ENCODE assay signal across 14 cellular contexts in the genomic region with DNA sequence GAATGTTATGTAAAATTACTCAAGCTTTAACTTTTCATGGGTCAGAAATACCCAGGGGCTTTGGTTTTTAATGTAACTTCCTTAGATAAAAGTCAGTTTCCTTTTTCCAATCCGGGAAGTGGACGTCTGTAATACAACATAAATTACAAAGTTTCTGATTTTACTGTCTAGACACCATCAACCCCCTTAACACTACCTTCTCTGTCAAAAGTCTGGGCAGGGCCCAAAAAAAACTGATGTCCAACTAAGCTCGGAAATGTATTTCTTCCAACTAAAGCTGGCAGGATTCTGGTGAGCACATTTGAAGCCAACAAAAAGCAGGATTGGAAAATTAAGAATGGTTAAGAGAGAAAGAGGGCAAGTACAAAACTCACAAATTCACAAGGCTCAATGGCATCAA. TPM values are rescaled to one million over a fixed set of nuclear protein-coding genes. Genes with fewer than 3 reads are reported as not detected.
"Had no signal": no experiment of that assay in that cellular context is flagged by ENCODE, and none has a peak within 500 bp of the region (broad histone marks: within the 10 kb centered on the region; RNA-seq: fewer than 3 reads in every experiment).

No MANE protein-coding gene starts in this region.

- H3K4me3 Mint-ChIP-seq: activated CD4-positive, alpha-beta memory T cell treated with anti-CD3 and anti-CD28 coated beads for 36 hours; activated naive CD8-positive, alpha-beta T cell; activated T-cell treated with anti-CD3 and anti-CD28 coated beads, Interleukin-2, amount 50 U/mL, for 4 hours; immature natural killer cell; natural killer cell treated with Interleukin-12 subunit alpha and Interleukin-12 subunit beta and Interleukin-15 and Interleukin-18, amount 100 ng/mL, for 72 hours; stimulated activated naive CD8-positive, alpha-beta T cell treated with anti-CD3 and anti-CD28 coated beads, Interleukin-15, Interleukin-2, amounts not matched to agents 100 ng/mL and 50 ng/mL, for 24 hours had no signal

- ATAC-seq: activated T-cell treated with anti-CD3 and anti-CD28 coated beads, Interleukin-2, amount 50 U/mL, for 4 hours; natural killer cell treated with Interleukin-12 subunit alpha and Interleukin-12 subunit beta and Interleukin-15 and Interleukin-18, amount 100 ng/mL, for 72 hours had no signal

- H3K36me3 ChIP-seq: breast epithelium had no signal

- DNase-seq: activated CD4-positive, alpha-beta memory T cell treated with anti-CD3 and anti-CD28 coated beads for 36 hours; activated CD4-positive, CD25-positive, alpha-beta regulatory T cell treated with anti-CD3 and anti-CD28 coated beads, Interleukin-2, amount 50 U/mL, for 72 hours; activated effector memory CD4-positive, alpha-beta T cell treated with anti-CD3 and anti-CD28 coated beads, Interleukin-2, amount 50 U/mL, for 16 hours; activated T-cell treated with anti-CD3 and anti-CD28 coated beads, Interleukin-2, amount 50 U/mL, for 4 hours; amygdala; effector CD4-positive, alpha-beta T cell; glutamatergic neuron; immature natural killer cell; mammary epithelial cell; stimulated activated CD4-positive, alpha-beta T cell treated with anti-CD3 and anti-CD28 coated beads, Interleukin-4, amount 100 ng/mL, for 24 hours had no signal

- H3K4me3 ChIP-seq: breast epithelium had no signal

- H3K27me3 ChIP-seq: breast epithelium had no signal

- H3K4me1 ChIP-seq: breast epithelium had no signal

- H3K27ac Mint-ChIP-seq: activated CD4-positive, alpha-beta memory T cell treated with anti-CD3 and anti-CD28 coated beads for 36 hours; activated naive CD8-positive, alpha-beta T cell; immature natural killer cell; natural killer cell treated with Interleukin-12 subunit alpha and Interleukin-12 subunit beta and Interleukin-15 and Interleukin-18, amount 100 ng/mL, for 72 hours; stimulated activated naive CD8-positive, alpha-beta T cell treated with anti-CD3 and anti-CD28 coated beads, Interleukin-15, Interleukin-2, amounts not matched to agents 100 ng/mL and 50 ng/mL, for 24 hours had no signal

- H3K9me3 ChIP-seq: breast epithelium had no signal

- H3K4me1 Mint-ChIP-seq: immature natural killer cell had no signal

- H3K36me3 Mint-ChIP-seq: activated CD4-positive, alpha-beta memory T cell treated with anti-CD3 and anti-CD28 coated beads for 36 hours; activated naive CD8-positive, alpha-beta T cell; immature natural killer cell; natural killer cell treated with Interleukin-12 subunit alpha and Interleukin-12 subunit beta and Interleukin-15 and Interleukin-18, amount 100 ng/mL, for 72 hours had no signal

- H3K9me3 Mint-ChIP-seq: activated T-cell treated with anti-CD3 and anti-CD28 coated beads, Interleukin-2, amount 50 U/mL, for 4 hours; stimulated activated naive CD8-positive, alpha-beta T cell treated with anti-CD3 and anti-CD28 coated beads, Interleukin-15, Interleukin-2, amounts not matched to agents 100 ng/mL and 50 ng/mL, for 24 hours had no signal

RNA-seq across cellular contexts. Expression of a gene that starts 24.4 kb away (rescaled TPM):
- total RNA-seq: activated CD4-positive, alpha-beta memory T cell treated with anti-CD3 and anti-CD28 coated beads for 36 hours; natural killer cell treated with Interleukin-12 subunit alpha and Interleukin-12 subunit beta and Interleukin-15 and Interleukin-18, amount 100 ng/mL, for 72 hours had no signal
- polyA plus RNA-seq: immature natural killer cell had no signal
